1 cellular context compared by ENCODE assay signal in genomic region chr3:177356113-177356512, GRCh38.
TF ChIP-seq lines count a peak whose summit lies in the region.

No MANE protein-coding gene starts in this region.

TF ChIP-seq in HCT116, 20 proteins besides CTCF, POLR2A, EP300 and RAD21 (continued from another document):
- TF ChIP-seq ZBTB33 (IDR thresholded peaks at IDR 0.05; ENCODE audit: extremely low read depth, insufficient replicate concordance, low read length) (no peak), POLR2AphosphoS5 (IDR thresholded peaks at IDR 0.05; ENCODE audit: low read depth, low read length) (no peak), CBX3 (IDR thresholded peaks at IDR 0.05; ENCODE audit: low read depth) (no peak), EGR1 (IDR thresholded peaks at IDR 0.05; ENCODE audit: low read depth) (no peak), EZH2phosphoT487 (IDR thresholded peaks at IDR 0.05; ENCODE audit: borderline replicate concordance) (no peak), YY1 (IDR thresholded peaks at IDR 0.05; ENCODE audit: extremely low read depth, insufficient replicate concordance, low read depth, low read length) (no peak), SIN3A (IDR thresholded peaks at IDR 0.05; ENCODE audit: low read depth) (no peak), FOSL1 (IDR thresholded peaks at IDR 0.05; ENCODE audit: low read depth) (no peak), SP1 (IDR thresholded peaks at IDR 0.05; ENCODE audit: low read depth) (no peak), EZH2 (IDR thresholded peaks at IDR 0.05) (no peak), CEBPB (IDR thresholded peaks at IDR 0.05; ENCODE audit: low read depth) (no peak), ZNF274 (IDR thresholded peaks at IDR 0.05; ENCODE audit: low read depth, low read length) (no peak), JUND (IDR thresholded peaks at IDR 0.05) (no peak), MAX (IDR thresholded peaks at IDR 0.05) (no peak)
